ENCODE assay signal across 17 cellular contexts in the genomic region with DNA sequence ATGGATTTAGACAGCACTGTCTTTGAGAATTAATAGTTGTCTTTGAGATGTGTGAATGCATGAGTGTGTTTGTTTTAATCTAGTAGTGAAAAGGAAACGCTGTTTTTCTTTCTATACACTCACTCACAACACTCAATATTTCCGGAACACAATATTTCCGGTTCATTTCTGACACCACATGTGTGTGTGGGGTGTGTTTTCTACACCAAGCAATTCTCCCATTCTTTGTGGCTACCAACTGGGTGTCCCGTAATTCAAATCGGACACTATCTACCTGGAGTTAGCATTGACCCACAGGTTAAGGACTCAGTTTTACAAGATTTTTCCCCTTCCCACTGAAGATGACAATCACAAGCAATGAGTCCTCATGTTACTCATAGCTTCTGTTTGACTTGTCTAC.
DNase-seq lines count a peak whose midpoint lies in the region; ATAC-seq, FAIRE-seq and TF ChIP-seq lines count a peak whose summit lies in the region.
"Had no signal": no experiment of that assay in that cellular context is flagged by ENCODE, and none has a peak within 500 bp of the region (broad histone marks: within the 10 kb centered on the region; RNA-seq: fewer than 3 reads in every experiment).

No MANE protein-coding gene starts in this region.

- H3K9me1 ChIP-seq in endothelial cell of umbilical vein (replicated peaks; ENCODE audit: control insufficient read depth, extremely low read depth, insufficient read depth, low read length): no peaks in the 10 kb centered on the region

- H3K27me3 Mint-ChIP-seq in HFFc6 (ENCODE audit: insufficient read depth) (no peaks in the 10 kb centered on the region), WTC11 (ENCODE audit: low read depth) (no peaks in the 10 kb centered on the region)
- H3K27me3 Mint-ChIP-seq in activated T-helper 1 cell treated with anti-CD3 and anti-CD28 coated beads, Interleukin-12 subunit alpha, Interleukin-12 subunit beta, Interleukin-2, Interleukin-4 antibody, amounts not matched to agents 30 ng/mL and 10 ng/mL and 1 ng/mL, durations not matched to agents 14 hours and 24 hours and 36 hours (ENCODE audit: insufficient read depth): peaks cover 2% of the 10 kb centered on the region

- FAIRE-seq in endothelial cell of umbilical vein (lab: Jason Lieb, UNC): no peak
- FAIRE-seq in urothelium cell line (lab: Jason Lieb, UNC): peak; percentile 56
- FAIRE-seq in GM12892 (lab: Jason Lieb, UNC): no peak
- FAIRE-seq: GM12878 had no signal

- peak overlapping the region; percentile 44 for H3K4me2 ChIP-seq in endothelial cell of umbilical vein (ENCODE audit: insufficient read depth, low read length)
- H3K4me2 ChIP-seq: BLaER1 had no signal

- H3K9ac ChIP-seq in endothelial cell of umbilical vein (replicated peaks; ENCODE audit: extremely low read depth, insufficient read depth, low read length): no peak overlapping the region
- H3K9ac ChIP-seq: BLaER1, GM23248 had no signal

- intact Hi-C loops in endothelial cell of umbilical vein (cut with micrococcal nuclease): loop anchor here (5.0 to 10.0 kb wide), 2 partner anchors 172 to 236 kb away; a partner anchor contains a TSS
- intact Hi-C loops in activated T-helper 1 cell treated with anti-CD3 and anti-CD28 coated beads, Interleukin-12 subunit alpha, Interleukin-12 subunit beta, Interleukin-2, Interleukin-4 antibody, amounts not matched to agents 30 ng/mL and 10 ng/mL and 1 ng/mL, durations not matched to agents 14 hours and 24 hours and 36 hours (cut with micrococcal nuclease): no loop called here
- intact Hi-C loops in gastrocnemius medialis (cut with DNase I; ENCODE audit: low total_unique reads): no loop called here

- in situ Hi-C loops in gastrocnemius medialis (cut with MboI; ENCODE audit: low sequenced_read_pairs in 4 of 4): no loop called here

- no peaks in the 10 kb centered on the region for H4K20me1 ChIP-seq in endothelial cell of umbilical vein (replicated peaks; ENCODE audit: control insufficient read depth, extremely low read depth, insufficient read depth, low read length)
- H4K20me1 ChIP-seq: BLaER1 had no signal

- H2AFZ ChIP-seq in endothelial cell of umbilical vein (ENCODE audit: low read depth, low read length): no peak overlapping the region
- H2AFZ ChIP-seq: GM23248 had no signal

- no TSS peak for BruUV-seq in endothelial cell of umbilical vein (replicated peaks; lab: Mats Ljungman, UMichigan)

- DNase-seq in HFFc6 (no peak), WTC11 (ENCODE audit: low spot score) (no peak), endothelial cell of umbilical vein (ENCODE audit: low read depth, low spot score) (peak; percentile 59), urothelium cell line (ENCODE audit: low spot score) (no peak), GM12892 (ENCODE audit: insufficient read length) (no peak), gastrocnemius medialis (no peak)
- no peak for DNase-seq in activated T-helper 1 cell treated with anti-CD3 and anti-CD28 coated beads, Interleukin-12 subunit alpha, Interleukin-12 subunit beta, Interleukin-2, Interleukin-4 antibody, amounts not matched to agents 30 ng/mL and 10 ng/mL and 1 ng/mL, durations not matched to agents 14 hours and 24 hours and 36 hours (ENCODE audit: low spot score)
- DNase-seq: 8988T; Calu3; CD4-positive, alpha-beta memory T cell; DMS79 treated with DMSO at 0.1 percent for 48 hours; GM23248 had no signal

- POLR2A ChIA-PET in WTC11 (lab: Charles Lee) (no interaction called here), endothelial cell of umbilical vein (lab: Charles Lee) (no interaction called here)

- H3K27ac ChIP-seq in endothelial cell of umbilical vein (ENCODE audit: insufficient read depth, low read depth, low read length) (peak overlapping the region; percentile 67), gastrocnemius medialis (no peak overlapping the region)
- H3K27ac ChIP-seq: BLaER1, GM23248, HL-60 had no signal

- H3K36me3 Mint-ChIP-seq in HFFc6 (ENCODE audit: low read depth): no peaks in the 10 kb centered on the region; the same call in 1 of the 2 replicates
- H3K36me3 Mint-ChIP-seq in WTC11: no peaks in the 10 kb centered on the region
- H3K36me3 Mint-ChIP-seq in activated T-helper 1 cell treated with anti-CD3 and anti-CD28 coated beads, Interleukin-12 subunit alpha, Interleukin-12 subunit beta, Interleukin-2, Interleukin-4 antibody, amounts not matched to agents 30 ng/mL and 10 ng/mL and 1 ng/mL, durations not matched to agents 14 hours and 24 hours and 36 hours (ENCODE audit: low read depth): no peaks in the 10 kb centered on the region
- H3K36me3 Mint-ChIP-seq: CD4-positive, alpha-beta memory T cell had no signal

- H3K27me3 ChIP-seq in endothelial cell of umbilical vein (ENCODE audit: control insufficient read depth in 2 of 2, insufficient read depth in 2 of 2, low read length in 2 of 2) (no peaks in the 10 kb centered on the region), gastrocnemius medialis (no peaks in the 10 kb centered on the region)
- H3K27me3 ChIP-seq: BLaER1 had no signal

- peak overlapping the region; percentile 94; the same call in 1 of the 2 replicates for H3K27ac Mint-ChIP-seq in HFFc6
- peak overlapping the region; percentile 2; the same call in 1 of the 2 replicates for H3K27ac Mint-ChIP-seq in WTC11
- no peak overlapping the region for H3K27ac Mint-ChIP-seq in activated T-helper 1 cell treated with anti-CD3 and anti-CD28 coated beads, Interleukin-12 subunit alpha, Interleukin-12 subunit beta, Interleukin-2, Interleukin-4 antibody, amounts not matched to agents 30 ng/mL and 10 ng/mL and 1 ng/mL, durations not matched to agents 14 hours and 24 hours and 36 hours
- H3K27ac Mint-ChIP-seq: CD14-positive monocyte; CD4-positive, alpha-beta memory T cell had no signal

- H3K4me3 ChIP-seq in endothelial cell of umbilical vein (replicated peaks in 1 of 3; ENCODE audit: insufficient read depth in 1 of 3, low read depth in 1 of 3, low read length in 3 of 3) (no peak overlapping the region), gastrocnemius medialis (no peak overlapping the region)
- H3K4me3 ChIP-seq: BLaER1, GM12878, GM23248, HAP-1 had no signal

- TF ChIP-seq POLR2A in endothelial cell of umbilical vein (IDR thresholded peaks at IDR 0.05; ENCODE audit: low read depth, low read length) (no peak), GM12892 (IDR thresholded peaks at IDR 0.05; ENCODE audit: low read depth, low read length) (no peak), gastrocnemius medialis (IDR thresholded peaks at IDR 0.05) (no peak)

- H3K9me3 Mint-ChIP-seq in HFFc6 (peaks cover 10% of the 10 kb centered on the region), WTC11 (no peaks in the 10 kb centered on the region)
- H3K9me3 Mint-ChIP-seq in activated T-helper 1 cell treated with anti-CD3 and anti-CD28 coated beads, Interleukin-12 subunit alpha, Interleukin-12 subunit beta, Interleukin-2, Interleukin-4 antibody, amounts not matched to agents 30 ng/mL and 10 ng/mL and 1 ng/mL, durations not matched to agents 14 hours and 24 hours and 36 hours: no peaks in the 10 kb centered on the region

- dilution Hi-C loops in endothelial cell of umbilical vein (cut with MboI; ENCODE audit: extremely low pct_ligation_motif_present, low sequenced_read_pairs): no loop called here

- H3K4me1 ChIP-seq in endothelial cell of umbilical vein (ENCODE audit: control insufficient read depth, extremely low read depth, insufficient read depth, low read length) (peaks cover 28% of the 10 kb centered on the region), gastrocnemius medialis (no peaks in the 10 kb centered on the region)
- H3K4me1 ChIP-seq: BLaER1, HAP-1 had no signal

- ATAC-seq in WTC11: no peak
- no peak for ATAC-seq in gastrocnemius medialis
- ATAC-seq: GM12878 had no signal

- CTCF ChIA-PET in WTC11 (lab: Charles Lee): interaction anchor here (1.3 kb wide), 1 partner anchor 146 kb away, joined by 3 read pairs; no protein-coding TSS in a partner anchor
- CTCF ChIA-PET in endothelial cell of umbilical vein (lab: Charles Lee): interaction anchor here (0.7 to 2.5 kb wide), 7 partner anchors 11 to 237 kb away, joined by 3 to 8 read pairs (median 4); no protein-coding TSS in a partner anchor

- H3K36me3 ChIP-seq in endothelial cell of umbilical vein (ENCODE audit: control insufficient read depth in 2 of 2, extremely low read depth in 1 of 2, insufficient read depth in 2 of 2, low read length in 2 of 2): peaks cover 3 to 5% of the 10 kb centered on the region in 2 experiments
- H3K36me3 ChIP-seq in gastrocnemius medialis: no peaks in the 10 kb centered on the region

- H3K79me2 ChIP-seq in endothelial cell of umbilical vein (ENCODE audit: control insufficient read depth, insufficient read depth, low read length): no peaks in the 10 kb centered on the region

- no peaks in the 10 kb centered on the region for H3K9me3 ChIP-seq in endothelial cell of umbilical vein (replicated peaks; ENCODE audit: control insufficient read depth, insufficient read depth, low read length)
- no peaks in the 10 kb centered on the region for H3K9me3 ChIP-seq in gastrocnemius medialis
- H3K9me3 ChIP-seq: BLaER1, HAP-1 had no signal

- H3K4me3 Mint-ChIP-seq in HFFc6 (no peak overlapping the region), WTC11 (no peak overlapping the region)
- H3K4me3 Mint-ChIP-seq in activated T-helper 1 cell treated with anti-CD3 and anti-CD28 coated beads, Interleukin-12 subunit alpha, Interleukin-12 subunit beta, Interleukin-2, Interleukin-4 antibody, amounts not matched to agents 30 ng/mL and 10 ng/mL and 1 ng/mL, durations not matched to agents 14 hours and 24 hours and 36 hours: no peak overlapping the region
- H3K4me3 Mint-ChIP-seq: CD14-positive monocyte; CD4-positive, alpha-beta memory T cell had no signal

- H3K4me1 Mint-ChIP-seq in HFFc6 (ENCODE audit: low read depth) (peaks cover 37% of the 10 kb centered on the region), WTC11 (peaks cover 8% of the 10 kb centered on the region)
- no peaks in the 10 kb centered on the region for H3K4me1 Mint-ChIP-seq in activated T-helper 1 cell treated with anti-CD3 and anti-CD28 coated beads, Interleukin-12 subunit alpha, Interleukin-12 subunit beta, Interleukin-2, Interleukin-4 antibody, amounts not matched to agents 30 ng/mL and 10 ng/mL and 1 ng/mL, durations not matched to agents 14 hours and 24 hours and 36 hours (ENCODE audit: low read depth)
- H3K4me1 Mint-ChIP-seq: CD14-positive monocyte; CD4-positive, alpha-beta memory T cell had no signal

- no peak for TF ChIP-seq CTCF in HFFc6 (IDR thresholded peaks at IDR 0.05)
- TF ChIP-seq CTCF in WTC11 (IDR thresholded peaks at IDR 0.05): no peak
- TF ChIP-seq CTCF in endothelial cell of umbilical vein (IDR thresholded peaks at IDR 0.05; ENCODE audit: extremely low read depth in 1 of 2, insufficient read depth in 1 of 2, low read depth in 1 of 2, low read length in 2 of 2): no peak
- no peak for TF ChIP-seq CTCF in gastrocnemius medialis (IDR thresholded peaks at IDR 0.05 in 4 of 5, conservative IDR thresholded peaks at IDR 0.05 in 1 of 5)

TF ChIP-seq in WTC11, 78 proteins besides CTCF, POLR2A, EP300 and RAD21 (continues in another document):
- TF ChIP-seq FOXP1 (CRISPR knock-in tag; IDR thresholded peaks at IDR 0.05; ENCODE audit: borderline replicate concordance) (no peak), NFATC4 (CRISPR knock-in tag; IDR thresholded peaks at IDR 0.05) (no peak)

TF ChIP-seq in endothelial cell of umbilical vein, 7 proteins besides CTCF, POLR2A, EP300 and RAD21 (continues in another document):
- no peak for TF ChIP-seq EZH2 (IDR thresholded peaks at IDR 0.05; ENCODE audit: borderline replicate concordance, low read depth, low read length, severe bottlenecking)
- no peak for TF ChIP-seq JUN (IDR thresholded peaks at IDR 0.05; ENCODE audit: borderline replicate concordance, insufficient read depth, insufficient read length, low read depth)
